ENCODE assay signal across 15 cellular contexts in genomic region chr11:34028407-34028804, GRCh38. TPM values are rescaled to one million over a fixed set of nuclear protein-coding genes. Genes with fewer than 3 reads are reported as not detected.
DNase-seq lines count a peak whose midpoint lies in the region; ATAC-seq, FAIRE-seq and TF ChIP-seq lines count a peak whose summit lies in the region.
"Had no signal": no experiment of that assay in that cellular context is flagged by ENCODE, and none has a peak within 500 bp of the region (broad histone marks: within the 10 kb centered on the region; RNA-seq: fewer than 3 reads in every experiment).

No MANE protein-coding gene starts in this region.

- TF ChIP-seq CTCF in Caco-2 (IDR thresholded peaks at IDR 0.05; ENCODE audit: insufficient read depth in 1 of 2, low read depth in 1 of 2, low read length in 1 of 2, severe bottlenecking in 1 of 2, unreplicated experiment in 1 of 2) (no peak), left ventricle myocardium inferior (IDR thresholded peaks at IDR 0.05; ENCODE audit: borderline replicate concordance) (no peak), pancreas (IDR thresholded peaks at IDR 0.05) (no peak)

- POLR2A ChIA-PET in Caco-2 (lab: Charles Lee), result interaction anchor here (0.7 to 1.6 kb wide), 2 partner anchors 23 to 220 kb away, joined by 6 to 9 read pairs; partner anchors contain the start of gene CAPRIN1

- H3K36me3 Mint-ChIP-seq in Caco-2 (ENCODE audit: insufficient read depth, unreplicated experiment), result peaks cover 5% of the 10 kb centered on the region

- ATAC-seq in pancreas (peak; percentile 54 to 75 (median 70)), HG03378 (IDR thresholded peaks at IDR 0.05; ENCODE audit: unreplicated experiment) (no peak)
- ATAC-seq: stimulated activated naive CD8-positive, alpha-beta T cell treated with anti-CD3 and anti-CD28 coated beads, Interleukin-15, amount 100 ng/mL, for 72 hours had no signal

- 12 to 14% methylated on average over 3 of the region's 3 CpGs for WGBS in pancreas, 2 donors

- H3K27ac ChIP-seq in left ventricle myocardium inferior (replicated peaks), result peak overlapping the region; percentile 61
- peak overlapping the region; percentile 67 to 88 (median 82) for H3K27ac ChIP-seq in pancreas
- H3K27ac ChIP-seq: C4-2B, neutrophil had no signal

- CTCF ChIA-PET in Caco-2 (lab: Charles Lee), result interaction anchor here (0.7 to 1.3 kb wide), 2 partner anchors 22 to 23 kb away, joined by 3 read pairs; partner anchors contain the start of gene CAPRIN1

- BruUV-seq in Caco-2 (replicated peaks; lab: Mats Ljungman, UMichigan), result TSS peak; percentile 99

- H3K36me3 ChIP-seq in Caco-2 (ENCODE audit: control insufficient read depth, insufficient read depth, low read length) (no peaks in the 10 kb centered on the region), adipocyte (ENCODE audit: control insufficient read depth, insufficient read depth, low read length, severe bottlenecking) (no peaks in the 10 kb centered on the region), left ventricle myocardium inferior (no peaks in the 10 kb centered on the region), pancreas (no peaks in the 10 kb centered on the region)
- H3K36me3 ChIP-seq: neutrophil had no signal

- H3K4me3 ChIP-seq in Caco-2 (ENCODE audit: low read depth, low read length) (no peak overlapping the region), adipocyte (ENCODE audit: low read length) (no peak overlapping the region), left ventricle myocardium inferior (no peak overlapping the region), pancreas (no peak overlapping the region)

- no peaks in the 10 kb centered on the region for H3K27me3 Mint-ChIP-seq in Caco-2 (ENCODE audit: insufficient read depth, unreplicated experiment)
- H3K27me3 Mint-ChIP-seq: stimulated activated naive CD8-positive, alpha-beta T cell treated with anti-CD3 and anti-CD28 coated beads, Interleukin-15, amount 100 ng/mL, for 72 hours had no signal

- peak in 1 of 2 experiments; percentile 4 for DNase-seq in Caco-2
- DNase-seq in adipocyte (ENCODE audit: low read depth), result peak; percentile 54
- DNase-seq in left ventricle myocardium inferior, result peak; percentile 33
- peak in 5 of 6 donors; percentile 23 to 59 (median 40) for DNase-seq in pancreas
- no peak for DNase-seq in NCI-H1930 (lab: John Stamatoyannopoulos, UW)
- DNase-seq in OCI-M1 (lab: John Stamatoyannopoulos, UW), result no peak
- DNase-seq in DMS79 (lab: John Stamatoyannopoulos, UW), result no peak
- DNase-seq: NCI-H1105 treated with DMSO at 0.1 percent for 48 hours; NCI-H774; stimulated activated CD4-positive, alpha-beta T cell treated with anti-CD3 and anti-CD28 coated beads, Interleukin-4, amount 100 ng/mL, for 1 hour; stimulated activated naive CD8-positive, alpha-beta T cell treated with anti-CD3 and anti-CD28 coated beads, Interleukin-15, amount 100 ng/mL, for 72 hours; T-helper 1 cell had no signal

- intact Hi-C loops in Caco-2 (cut with micrococcal nuclease; ENCODE audit: unreplicated experiment), result no loop called here
- intact Hi-C loops in left ventricle myocardium inferior (cut with micrococcal nuclease), result no loop called here
- intact Hi-C loops in pancreas (cut with DNase I), result no loop called here

- H3K4me3 Mint-ChIP-seq in Caco-2 (ENCODE audit: unreplicated experiment), result peak overlapping the region; percentile 54
- H3K4me3 Mint-ChIP-seq: stimulated activated naive CD8-positive, alpha-beta T cell treated with anti-CD3 and anti-CD28 coated beads, Interleukin-15, amount 100 ng/mL, for 72 hours had no signal

- peaks cover 10% of the 10 kb centered on the region for H3K9me3 Mint-ChIP-seq in Caco-2 (ENCODE audit: unreplicated experiment)
- H3K9me3 Mint-ChIP-seq: stimulated activated naive CD8-positive, alpha-beta T cell treated with anti-CD3 and anti-CD28 coated beads, Interleukin-15, amount 100 ng/mL, for 72 hours had no signal

- H3K4me1 Mint-ChIP-seq in Caco-2 (ENCODE audit: low read depth, unreplicated experiment), result peaks cover 14% of the 10 kb centered on the region
- H3K4me1 Mint-ChIP-seq: stimulated activated naive CD8-positive, alpha-beta T cell treated with anti-CD3 and anti-CD28 coated beads, Interleukin-15, amount 100 ng/mL, for 72 hours had no signal

- peak overlapping the region; percentile 74 for H3K27ac Mint-ChIP-seq in Caco-2 (ENCODE audit: unreplicated experiment)
- H3K27ac Mint-ChIP-seq: stimulated activated naive CD8-positive, alpha-beta T cell treated with anti-CD3 and anti-CD28 coated beads, Interleukin-15, amount 100 ng/mL, for 72 hours had no signal

- no peak for FAIRE-seq in pancreas (lab: Jason Lieb, UNC)

- H3K27me3 ChIP-seq in Caco-2 (replicated peaks; ENCODE audit: control insufficient read depth, insufficient read depth, low read length) (no peaks in the 10 kb centered on the region), adipocyte (replicated peaks; ENCODE audit: control insufficient read depth, insufficient read depth, low read length) (no peaks in the 10 kb centered on the region), left ventricle myocardium inferior (ENCODE audit: low read depth) (no peaks in the 10 kb centered on the region), pancreas (no peaks in the 10 kb centered on the region)
- H3K27me3 ChIP-seq: neutrophil had no signal

- no peak overlapping the region for H3K9ac ChIP-seq in adipocyte (ENCODE audit: low read length)

- H3K4me1 ChIP-seq in Caco-2, result peaks cover 17% of the 10 kb centered on the region
- peaks cover 9% of the 10 kb centered on the region for H3K4me1 ChIP-seq in adipocyte (ENCODE audit: control insufficient read depth, insufficient read depth, low read length)
- peaks cover 14% of the 10 kb centered on the region for H3K4me1 ChIP-seq in left ventricle myocardium inferior
- H3K4me1 ChIP-seq in pancreas, result peaks cover 13 to 17% (median 16%) of the 10 kb centered on the region in 3 donors

- no peaks in the 10 kb centered on the region for H3K9me3 ChIP-seq in Caco-2
- H3K9me3 ChIP-seq in adipocyte (ENCODE audit: control insufficient read depth, low read length), result peaks cover 3% of the 10 kb centered on the region
- no peaks in the 10 kb centered on the region for H3K9me3 ChIP-seq in left ventricle myocardium inferior (replicated peaks)
- H3K9me3 ChIP-seq in pancreas, result no peaks in the 10 kb centered on the region
- H3K9me3 ChIP-seq: neutrophil had no signal

RNA-seq across cellular contexts. Expression of gene CAPRIN1, which starts 23.1 kb away (rescaled TPM):
- total RNA-seq in Caco-2 (2022), result 217 and 224 TPM in 2 replicates
- 112 TPM for total RNA-seq in left ventricle myocardium inferior
- 100 to 1,000 TPM in 3 of 6 donors, 10 to 100 TPM in 3; 84.4 to 116 (median 101) TPM for total RNA-seq in pancreas
- polyA plus RNA-seq in pancreas, result 10 to 100 TPM; 33.9 to 46.9 TPM

Comparison
In these comparisons a context has a peak if more than half of its experiments do, and no peak if none do; other contexts are left out.
1. DNase-seq: peak in adipocyte (single experiment), left ventricle myocardium inferior (single experiment) and pancreas (5 of 6); none in NCI-H1930 (0 of 2), OCI-M1 (single experiment) and DMS79 (single experiment).